ENCODE assay signal across 1 cellular context in the genomic region with DNA sequence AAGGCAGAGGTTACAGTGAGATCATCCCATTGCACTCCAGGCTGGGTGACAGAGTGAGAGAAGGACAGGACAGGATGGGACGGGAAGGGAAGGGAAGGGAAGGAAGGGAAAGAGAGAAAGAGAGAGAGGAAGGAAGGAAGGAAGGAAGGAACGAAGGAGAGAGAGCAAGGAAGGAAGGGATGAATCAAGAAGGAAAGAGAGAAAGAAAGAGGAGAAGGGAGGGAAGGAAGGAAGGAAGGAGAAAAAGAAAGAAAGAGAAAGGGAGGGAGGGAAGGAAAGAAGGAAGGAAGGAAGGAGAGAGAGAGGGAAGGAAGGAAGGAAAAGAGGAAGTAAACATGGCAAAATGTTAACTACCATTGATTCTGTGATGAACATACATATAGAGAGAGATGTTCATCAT.
TF ChIP-seq lines count a peak whose summit lies in the region.

No MANE protein-coding gene starts in this region.

TF ChIP-seq in K562, 482 proteins besides CTCF, POLR2A, EP300 and RAD21 (continues in another document):
- no peak for TF ChIP-seq WHSC1 (IDR thresholded peaks at IDR 0.05; ENCODE audit: low read length)
- no peak for TF ChIP-seq PHF21A (IDR thresholded peaks at IDR 0.05; ENCODE audit: borderline replicate concordance, low read depth)
- TF ChIP-seq PHF20 (IDR thresholded peaks at IDR 0.05; ENCODE audit: partially characterized antibody) = no peak
- TF ChIP-seq, protein P1, sequence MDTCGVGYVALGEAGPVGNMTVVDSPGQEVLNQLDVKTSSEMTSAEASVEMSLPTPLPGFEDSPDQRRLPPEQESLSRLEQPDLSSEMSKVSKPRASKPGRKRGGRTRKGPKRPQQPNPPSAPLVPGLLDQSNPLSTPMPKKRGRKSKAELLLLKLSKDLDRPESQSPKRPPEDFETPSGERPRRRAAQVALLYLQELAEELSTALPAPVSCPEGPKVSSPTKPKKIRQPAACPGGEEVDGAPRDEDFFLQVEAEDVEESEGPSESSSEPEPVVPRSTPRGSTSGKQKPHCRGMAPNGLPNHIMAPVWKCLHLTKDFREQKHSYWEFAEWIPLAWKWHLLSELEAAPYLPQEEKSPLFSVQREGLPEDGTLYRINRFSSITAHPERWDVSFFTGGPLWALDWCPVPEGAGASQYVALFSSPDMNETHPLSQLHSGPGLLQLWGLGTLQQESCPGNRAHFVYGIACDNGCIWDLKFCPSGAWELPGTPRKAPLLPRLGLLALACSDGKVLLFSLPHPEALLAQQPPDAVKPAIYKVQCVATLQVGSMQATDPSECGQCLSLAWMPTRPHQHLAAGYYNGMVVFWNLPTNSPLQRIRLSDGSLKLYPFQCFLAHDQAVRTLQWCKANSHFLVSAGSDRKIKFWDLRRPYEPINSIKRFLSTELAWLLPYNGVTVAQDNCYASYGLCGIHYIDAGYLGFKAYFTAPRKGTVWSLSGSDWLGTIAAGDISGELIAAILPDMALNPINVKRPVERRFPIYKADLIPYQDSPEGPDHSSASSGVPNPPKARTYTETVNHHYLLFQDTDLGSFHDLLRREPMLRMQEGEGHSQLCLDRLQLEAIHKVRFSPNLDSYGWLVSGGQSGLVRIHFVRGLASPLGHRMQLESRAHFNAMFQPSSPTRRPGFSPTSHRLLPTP (IDR thresholded peaks at IDR 0.05; ENCODE audit: borderline replicate concordance, extremely low read depth, insufficient read length) = no peak
- TF ChIP-seq, protein P2, sequence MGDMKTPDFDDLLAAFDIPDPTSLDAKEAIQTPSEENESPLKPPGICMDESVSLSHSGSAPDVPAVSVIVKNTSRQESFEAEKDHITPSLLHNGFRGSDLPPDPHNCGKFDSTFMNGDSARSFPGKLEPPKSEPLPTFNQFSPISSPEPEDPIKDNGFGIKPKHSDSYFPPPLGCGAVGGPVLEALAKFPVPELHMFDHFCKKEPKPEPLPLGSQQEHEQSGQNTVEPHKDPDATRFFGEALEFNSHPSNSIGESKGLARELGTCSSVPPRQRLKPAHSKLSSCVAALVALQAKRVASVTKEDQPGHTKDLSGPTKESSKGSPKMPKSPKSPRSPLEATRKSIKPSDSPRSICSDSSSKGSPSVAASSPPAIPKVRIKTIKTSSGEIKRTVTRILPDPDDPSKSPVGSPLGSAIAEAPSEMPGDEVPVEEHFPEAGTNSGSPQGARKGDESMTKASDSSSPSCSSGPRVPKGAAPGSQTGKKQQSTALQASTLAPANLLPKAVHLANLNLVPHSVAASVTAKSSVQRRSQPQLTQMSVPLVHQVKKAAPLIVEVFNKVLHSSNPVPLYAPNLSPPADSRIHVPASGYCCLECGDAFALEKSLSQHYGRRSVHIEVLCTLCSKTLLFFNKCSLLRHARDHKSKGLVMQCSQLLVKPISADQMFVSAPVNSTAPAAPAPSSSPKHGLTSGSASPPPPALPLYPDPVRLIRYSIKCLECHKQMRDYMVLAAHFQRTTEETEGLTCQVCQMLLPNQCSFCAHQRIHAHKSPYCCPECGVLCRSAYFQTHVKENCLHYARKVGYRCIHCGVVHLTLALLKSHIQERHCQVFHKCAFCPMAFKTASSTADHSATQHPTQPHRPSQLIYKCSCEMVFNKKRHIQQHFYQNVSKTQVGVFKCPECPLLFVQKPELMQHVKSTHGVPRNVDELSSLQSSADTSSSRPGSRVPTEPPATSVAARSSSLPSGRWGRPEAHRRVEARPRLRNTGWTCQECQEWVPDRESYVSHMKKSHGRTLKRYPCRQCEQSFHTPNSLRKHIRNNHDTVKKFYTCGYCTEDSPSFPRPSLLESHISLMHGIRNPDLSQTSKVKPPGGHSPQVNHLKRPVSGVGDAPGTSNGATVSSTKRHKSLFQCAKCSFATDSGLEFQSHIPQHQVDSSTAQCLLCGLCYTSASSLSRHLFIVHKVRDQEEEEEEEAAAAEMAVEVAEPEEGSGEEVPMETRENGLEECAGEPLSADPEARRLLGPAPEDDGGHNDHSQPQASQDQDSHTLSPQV (IDR thresholded peaks at IDR 0.05) = no peak
- TF ChIP-seq JUN (IDR thresholded peaks at IDR 0.05; ENCODE audit: borderline replicate concordance, low read depth, low read length) = no peak
- no peak for TF ChIP-seq JUN (CRISPR knock-in tag; IDR thresholded peaks at IDR 0.05; ENCODE audit: borderline replicate concordance)
- TF ChIP-seq BHLHE40 (IDR thresholded peaks at IDR 0.05; ENCODE audit: low read length) = no peak
- no peak for TF ChIP-seq TARDBP (IDR thresholded peaks at IDR 0.05)
- TF ChIP-seq, protein P3, sequence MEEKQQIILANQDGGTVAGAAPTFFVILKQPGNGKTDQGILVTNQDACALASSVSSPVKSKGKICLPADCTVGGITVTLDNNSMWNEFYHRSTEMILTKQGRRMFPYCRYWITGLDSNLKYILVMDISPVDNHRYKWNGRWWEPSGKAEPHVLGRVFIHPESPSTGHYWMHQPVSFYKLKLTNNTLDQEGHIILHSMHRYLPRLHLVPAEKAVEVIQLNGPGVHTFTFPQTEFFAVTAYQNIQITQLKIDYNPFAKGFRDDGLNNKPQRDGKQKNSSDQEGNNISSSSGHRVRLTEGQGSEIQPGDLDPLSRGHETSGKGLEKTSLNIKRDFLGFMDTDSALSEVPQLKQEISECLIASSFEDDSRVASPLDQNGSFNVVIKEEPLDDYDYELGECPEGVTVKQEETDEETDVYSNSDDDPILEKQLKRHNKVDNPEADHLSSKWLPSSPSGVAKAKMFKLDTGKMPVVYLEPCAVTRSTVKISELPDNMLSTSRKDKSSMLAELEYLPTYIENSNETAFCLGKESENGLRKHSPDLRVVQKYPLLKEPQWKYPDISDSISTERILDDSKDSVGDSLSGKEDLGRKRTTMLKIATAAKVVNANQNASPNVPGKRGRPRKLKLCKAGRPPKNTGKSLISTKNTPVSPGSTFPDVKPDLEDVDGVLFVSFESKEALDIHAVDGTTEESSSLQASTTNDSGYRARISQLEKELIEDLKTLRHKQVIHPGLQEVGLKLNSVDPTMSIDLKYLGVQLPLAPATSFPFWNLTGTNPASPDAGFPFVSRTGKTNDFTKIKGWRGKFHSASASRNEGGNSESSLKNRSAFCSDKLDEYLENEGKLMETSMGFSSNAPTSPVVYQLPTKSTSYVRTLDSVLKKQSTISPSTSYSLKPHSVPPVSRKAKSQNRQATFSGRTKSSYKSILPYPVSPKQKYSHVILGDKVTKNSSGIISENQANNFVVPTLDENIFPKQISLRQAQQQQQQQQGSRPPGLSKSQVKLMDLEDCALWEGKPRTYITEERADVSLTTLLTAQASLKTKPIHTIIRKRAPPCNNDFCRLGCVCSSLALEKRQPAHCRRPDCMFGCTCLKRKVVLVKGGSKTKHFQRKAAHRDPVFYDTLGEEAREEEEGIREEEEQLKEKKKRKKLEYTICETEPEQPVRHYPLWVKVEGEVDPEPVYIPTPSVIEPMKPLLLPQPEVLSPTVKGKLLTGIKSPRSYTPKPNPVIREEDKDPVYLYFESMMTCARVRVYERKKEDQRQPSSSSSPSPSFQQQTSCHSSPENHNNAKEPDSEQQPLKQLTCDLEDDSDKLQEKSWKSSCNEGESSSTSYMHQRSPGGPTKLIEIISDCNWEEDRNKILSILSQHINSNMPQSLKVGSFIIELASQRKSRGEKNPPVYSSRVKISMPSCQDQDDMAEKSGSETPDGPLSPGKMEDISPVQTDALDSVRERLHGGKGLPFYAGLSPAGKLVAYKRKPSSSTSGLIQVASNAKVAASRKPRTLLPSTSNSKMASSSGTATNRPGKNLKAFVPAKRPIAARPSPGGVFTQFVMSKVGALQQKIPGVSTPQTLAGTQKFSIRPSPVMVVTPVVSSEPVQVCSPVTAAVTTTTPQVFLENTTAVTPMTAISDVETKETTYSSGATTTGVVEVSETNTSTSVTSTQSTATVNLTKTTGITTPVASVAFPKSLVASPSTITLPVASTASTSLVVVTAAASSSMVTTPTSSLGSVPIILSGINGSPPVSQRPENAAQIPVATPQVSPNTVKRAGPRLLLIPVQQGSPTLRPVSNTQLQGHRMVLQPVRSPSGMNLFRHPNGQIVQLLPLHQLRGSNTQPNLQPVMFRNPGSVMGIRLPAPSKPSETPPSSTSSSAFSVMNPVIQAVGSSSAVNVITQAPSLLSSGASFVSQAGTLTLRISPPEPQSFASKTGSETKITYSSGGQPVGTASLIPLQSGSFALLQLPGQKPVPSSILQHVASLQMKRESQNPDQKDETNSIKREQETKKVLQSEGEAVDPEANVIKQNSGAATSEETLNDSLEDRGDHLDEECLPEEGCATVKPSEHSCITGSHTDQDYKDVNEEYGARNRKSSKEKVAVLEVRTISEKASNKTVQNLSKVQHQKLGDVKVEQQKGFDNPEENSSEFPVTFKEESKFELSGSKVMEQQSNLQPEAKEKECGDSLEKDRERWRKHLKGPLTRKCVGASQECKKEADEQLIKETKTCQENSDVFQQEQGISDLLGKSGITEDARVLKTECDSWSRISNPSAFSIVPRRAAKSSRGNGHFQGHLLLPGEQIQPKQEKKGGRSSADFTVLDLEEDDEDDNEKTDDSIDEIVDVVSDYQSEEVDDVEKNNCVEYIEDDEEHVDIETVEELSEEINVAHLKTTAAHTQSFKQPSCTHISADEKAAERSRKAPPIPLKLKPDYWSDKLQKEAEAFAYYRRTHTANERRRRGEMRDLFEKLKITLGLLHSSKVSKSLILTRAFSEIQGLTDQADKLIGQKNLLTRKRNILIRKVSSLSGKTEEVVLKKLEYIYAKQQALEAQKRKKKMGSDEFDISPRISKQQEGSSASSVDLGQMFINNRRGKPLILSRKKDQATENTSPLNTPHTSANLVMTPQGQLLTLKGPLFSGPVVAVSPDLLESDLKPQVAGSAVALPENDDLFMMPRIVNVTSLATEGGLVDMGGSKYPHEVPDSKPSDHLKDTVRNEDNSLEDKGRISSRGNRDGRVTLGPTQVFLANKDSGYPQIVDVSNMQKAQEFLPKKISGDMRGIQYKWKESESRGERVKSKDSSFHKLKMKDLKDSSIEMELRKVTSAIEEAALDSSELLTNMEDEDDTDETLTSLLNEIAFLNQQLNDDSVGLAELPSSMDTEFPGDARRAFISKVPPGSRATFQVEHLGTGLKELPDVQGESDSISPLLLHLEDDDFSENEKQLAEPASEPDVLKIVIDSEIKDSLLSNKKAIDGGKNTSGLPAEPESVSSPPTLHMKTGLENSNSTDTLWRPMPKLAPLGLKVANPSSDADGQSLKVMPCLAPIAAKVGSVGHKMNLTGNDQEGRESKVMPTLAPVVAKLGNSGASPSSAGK (IDR thresholded peaks at IDR 0.05) = no peak
- no peak for TF ChIP-seq ZNF324 (CRISPR knock-in tag; IDR thresholded peaks at IDR 0.05)
- no peak for TF ChIP-seq POLR2G (IDR thresholded peaks at IDR 0.05; ENCODE audit: low read depth, low read length)
- no peak for TF ChIP-seq NEUROD1 (IDR thresholded peaks at IDR 0.05; ENCODE audit: borderline replicate concordance, low read depth, low read length, partially characterized antibody)
- TF ChIP-seq, protein P4, sequence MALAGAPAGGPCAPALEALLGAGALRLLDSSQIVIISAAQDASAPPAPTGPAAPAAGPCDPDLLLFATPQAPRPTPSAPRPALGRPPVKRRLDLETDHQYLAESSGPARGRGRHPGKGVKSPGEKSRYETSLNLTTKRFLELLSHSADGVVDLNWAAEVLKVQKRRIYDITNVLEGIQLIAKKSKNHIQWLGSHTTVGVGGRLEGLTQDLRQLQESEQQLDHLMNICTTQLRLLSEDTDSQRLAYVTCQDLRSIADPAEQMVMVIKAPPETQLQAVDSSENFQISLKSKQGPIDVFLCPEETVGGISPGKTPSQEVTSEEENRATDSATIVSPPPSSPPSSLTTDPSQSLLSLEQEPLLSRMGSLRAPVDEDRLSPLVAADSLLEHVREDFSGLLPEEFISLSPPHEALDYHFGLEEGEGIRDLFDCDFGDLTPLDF (CRISPR knock-in tag; IDR thresholded peaks at IDR 0.05) = no peak
- no peak for TF ChIP-seq CBFA2T2 (conservative IDR thresholded peaks at IDR 0.05)
- TF ChIP-seq EWSR1 (IDR thresholded peaks at IDR 0.05; ENCODE audit: borderline replicate concordance, low read depth, partially characterized antibody) = no peak
- no peak for TF ChIP-seq ELF1 (tag; IDR thresholded peaks at IDR 0.05)
- 0 out of 2 replicates have a peak, but pooled peaks have one; percentile 12 for TF ChIP-seq ELF4 (CRISPR knock-in tag; IDR thresholded peaks at IDR 0.05)
- TF ChIP-seq BRD9 (IDR thresholded peaks at IDR 0.05; ENCODE audit: low read depth, partially characterized antibody) = no peak
- TF ChIP-seq, protein P5, sequence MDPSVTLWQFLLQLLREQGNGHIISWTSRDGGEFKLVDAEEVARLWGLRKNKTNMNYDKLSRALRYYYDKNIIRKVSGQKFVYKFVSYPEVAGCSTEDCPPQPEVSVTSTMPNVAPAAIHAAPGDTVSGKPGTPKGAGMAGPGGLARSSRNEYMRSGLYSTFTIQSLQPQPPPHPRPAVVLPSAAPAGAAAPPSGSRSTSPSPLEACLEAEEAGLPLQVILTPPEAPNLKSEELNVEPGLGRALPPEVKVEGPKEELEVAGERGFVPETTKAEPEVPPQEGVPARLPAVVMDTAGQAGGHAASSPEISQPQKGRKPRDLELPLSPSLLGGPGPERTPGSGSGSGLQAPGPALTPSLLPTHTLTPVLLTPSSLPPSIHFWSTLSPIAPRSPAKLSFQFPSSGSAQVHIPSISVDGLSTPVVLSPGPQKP (CRISPR knock-in tag; IDR thresholded peaks at IDR 0.05) = no peak
- TF ChIP-seq CHD2 (IDR thresholded peaks at IDR 0.05; ENCODE audit: low read depth, low read length) = no peak
- TF ChIP-seq, protein P6, sequence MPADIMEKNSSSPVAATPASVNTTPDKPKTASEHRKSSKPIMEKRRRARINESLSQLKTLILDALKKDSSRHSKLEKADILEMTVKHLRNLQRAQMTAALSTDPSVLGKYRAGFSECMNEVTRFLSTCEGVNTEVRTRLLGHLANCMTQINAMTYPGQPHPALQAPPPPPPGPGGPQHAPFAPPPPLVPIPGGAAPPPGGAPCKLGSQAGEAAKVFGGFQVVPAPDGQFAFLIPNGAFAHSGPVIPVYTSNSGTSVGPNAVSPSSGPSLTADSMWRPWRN (IDR thresholded peaks at IDR 0.05; ENCODE audit: low read depth) = no peak
- no peak for TF ChIP-seq BCL6 (CRISPR knock-in tag; IDR thresholded peaks at IDR 0.05)
- TF ChIP-seq ZKSCAN3 (CRISPR knock-in tag; IDR thresholded peaks at IDR 0.05) = no peak
- no peak for TF ChIP-seq BMI1 (IDR thresholded peaks at IDR 0.05; ENCODE audit: low read length)
- no peak for TF ChIP-seq RNF2 (IDR thresholded peaks at IDR 0.05)
- TF ChIP-seq, protein P7, sequence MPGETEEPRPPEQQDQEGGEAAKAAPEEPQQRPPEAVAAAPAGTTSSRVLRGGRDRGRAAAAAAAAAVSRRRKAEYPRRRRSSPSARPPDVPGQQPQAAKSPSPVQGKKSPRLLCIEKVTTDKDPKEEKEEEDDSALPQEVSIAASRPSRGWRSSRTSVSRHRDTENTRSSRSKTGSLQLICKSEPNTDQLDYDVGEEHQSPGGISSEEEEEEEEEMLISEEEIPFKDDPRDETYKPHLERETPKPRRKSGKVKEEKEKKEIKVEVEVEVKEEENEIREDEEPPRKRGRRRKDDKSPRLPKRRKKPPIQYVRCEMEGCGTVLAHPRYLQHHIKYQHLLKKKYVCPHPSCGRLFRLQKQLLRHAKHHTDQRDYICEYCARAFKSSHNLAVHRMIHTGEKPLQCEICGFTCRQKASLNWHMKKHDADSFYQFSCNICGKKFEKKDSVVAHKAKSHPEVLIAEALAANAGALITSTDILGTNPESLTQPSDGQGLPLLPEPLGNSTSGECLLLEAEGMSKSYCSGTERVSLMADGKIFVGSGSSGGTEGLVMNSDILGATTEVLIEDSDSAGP (CRISPR knock-in tag; IDR thresholded peaks at IDR 0.05) = no peak
- TF ChIP-seq, protein P8, sequence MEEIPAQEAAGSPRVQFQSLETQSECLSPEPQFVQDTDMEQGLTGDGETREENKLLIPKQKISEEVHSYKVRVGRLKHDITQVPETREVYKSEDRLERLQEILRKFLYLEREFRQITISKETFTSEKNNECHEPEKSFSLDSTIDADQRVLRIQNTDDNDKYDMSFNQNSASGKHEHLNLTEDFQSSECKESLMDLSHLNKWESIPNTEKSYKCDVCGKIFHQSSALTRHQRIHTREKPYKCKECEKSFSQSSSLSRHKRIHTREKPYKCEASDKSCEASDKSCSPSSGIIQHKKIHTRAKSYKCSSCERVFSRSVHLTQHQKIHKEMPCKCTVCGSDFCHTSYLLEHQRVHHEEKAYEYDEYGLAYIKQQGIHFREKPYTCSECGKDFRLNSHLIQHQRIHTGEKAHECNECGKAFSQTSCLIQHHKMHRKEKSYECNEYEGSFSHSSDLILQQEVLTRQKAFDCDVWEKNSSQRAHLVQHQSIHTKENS (CRISPR knock-in tag; IDR thresholded peaks at IDR 0.05) = no peak
- TF ChIP-seq CCNT2 (IDR thresholded peaks at IDR 0.05; ENCODE audit: borderline replicate concordance, extremely low read depth, insufficient read length, low read depth, low read length) = no peak
